ENCODE assay signal across 1 cellular context in the genomic region with DNA sequence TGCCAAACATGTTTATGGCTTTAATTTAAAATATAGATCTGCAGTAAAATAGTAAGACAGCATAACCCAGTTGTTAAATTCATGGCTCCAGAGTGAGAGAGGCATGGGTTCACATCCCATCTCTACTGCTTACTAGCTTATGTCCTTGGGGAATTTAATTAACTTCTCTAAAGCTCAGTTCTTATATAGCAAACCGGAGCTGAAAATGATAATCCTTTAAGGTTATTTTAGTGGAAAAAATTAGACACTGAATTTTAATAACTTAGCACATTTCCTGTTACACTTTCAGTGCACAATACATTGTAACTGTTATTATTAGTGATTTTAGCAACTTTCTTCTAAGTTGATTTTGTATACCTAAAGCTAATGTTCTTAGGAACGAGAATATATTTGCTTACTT.
TF ChIP-seq lines count a peak whose summit lies in the region.

No MANE protein-coding gene starts in this region.

TF ChIP-seq in HepG2, 621 proteins besides CTCF, POLR2A, EP300 and RAD21:
- TF ChIP-seq RFX1 (IDR thresholded peaks at IDR 0.05) (no peak), POLR2AphosphoS2 (IDR thresholded peaks at IDR 0.05; ENCODE audit: low read depth, low read length) (0 out of 2 replicates have a peak, but pooled peaks have one; percentile 20), KAT2B (IDR thresholded peaks at IDR 0.05; ENCODE audit: borderline replicate concordance, low read depth, low read length) (no peak)
- TF ChIP-seq, protein P1, sequence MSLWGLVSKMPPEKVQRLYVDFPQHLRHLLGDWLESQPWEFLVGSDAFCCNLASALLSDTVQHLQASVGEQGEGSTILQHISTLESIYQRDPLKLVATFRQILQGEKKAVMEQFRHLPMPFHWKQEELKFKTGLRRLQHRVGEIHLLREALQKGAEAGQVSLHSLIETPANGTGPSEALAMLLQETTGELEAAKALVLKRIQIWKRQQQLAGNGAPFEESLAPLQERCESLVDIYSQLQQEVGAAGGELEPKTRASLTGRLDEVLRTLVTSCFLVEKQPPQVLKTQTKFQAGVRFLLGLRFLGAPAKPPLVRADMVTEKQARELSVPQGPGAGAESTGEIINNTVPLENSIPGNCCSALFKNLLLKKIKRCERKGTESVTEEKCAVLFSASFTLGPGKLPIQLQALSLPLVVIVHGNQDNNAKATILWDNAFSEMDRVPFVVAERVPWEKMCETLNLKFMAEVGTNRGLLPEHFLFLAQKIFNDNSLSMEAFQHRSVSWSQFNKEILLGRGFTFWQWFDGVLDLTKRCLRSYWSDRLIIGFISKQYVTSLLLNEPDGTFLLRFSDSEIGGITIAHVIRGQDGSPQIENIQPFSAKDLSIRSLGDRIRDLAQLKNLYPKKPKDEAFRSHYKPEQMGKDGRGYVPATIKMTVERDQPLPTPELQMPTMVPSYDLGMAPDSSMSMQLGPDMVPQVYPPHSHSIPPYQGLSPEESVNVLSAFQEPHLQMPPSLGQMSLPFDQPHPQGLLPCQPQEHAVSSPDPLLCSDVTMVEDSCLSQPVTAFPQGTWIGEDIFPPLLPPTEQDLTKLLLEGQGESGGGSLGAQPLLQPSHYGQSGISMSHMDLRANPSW (CRISPR knock-in tag; IDR thresholded peaks at IDR 0.05; ENCODE audit: borderline replicate concordance): peak; percentile 50; the same call in 1 of the 2 replicates
